ENCODE assay signal across 19 cellular contexts in genomic region chr6:38117281-38117680, GRCh38.
DNase-seq lines count a peak whose midpoint lies in the region; ATAC-seq, FAIRE-seq and TF ChIP-seq lines count a peak whose summit lies in the region.
"Had no signal": no experiment of that assay in that cellular context is flagged by ENCODE, and none has a peak within 500 bp of the region (broad histone marks: within the 10 kb centered on the region; RNA-seq: fewer than 3 reads in every experiment).

No MANE protein-coding gene starts in this region.

- H3K4me1 ChIP-seq in GM12878 (ENCODE audit: control insufficient read depth, insufficient read depth, low read length) (no peaks in the 10 kb centered on the region), endodermal cell (ENCODE audit: control insufficient read depth, insufficient read depth, low read length) (peaks cover 4% of the 10 kb centered on the region)

- peak; percentile 8 for DNase-seq in BJ (ENCODE audit: low read depth)
- DNase-seq in HS-5 (ENCODE audit: low read depth): peak; percentile 18
- no peak for DNase-seq in GM12878 (ENCODE audit: low read depth, low spot score)
- DNase-seq in glomerular visceral epithelial cell (ENCODE audit: extremely low spot score): peak; percentile 21
- no peak for DNase-seq in endodermal cell
- no peak for DNase-seq in NCI-H510A (lab: John Stamatoyannopoulos, UW)
- DNase-seq: activated CD4-positive, CD25-positive, alpha-beta regulatory T cell; activated gamma-delta T cell; DMS 273 treated with DMSO at 0.1 percent for 48 hours; Kasumi-1; NCI-H1436 treated with DMSO at 0.1 percent for 48 hours; NCI-H2227 treated with DMSO at 0.1 percent for 48 hours; NK-92 treated with Interleukin-12 subunit alpha and Interleukin-12 subunit beta, amount 100 ng/mL, for 24 hours; T-helper 1 cell had no signal

- H3K9ac ChIP-seq in GM12878 (ENCODE audit: control insufficient read depth, insufficient read depth, low read length) (no peak overlapping the region), endodermal cell (ENCODE audit: extremely low read depth, low read length, poor library complexity, severe bottlenecking) (no peak overlapping the region)
- H3K9ac ChIP-seq: parathyroid adenoma had no signal

- no peak for TF ChIP-seq CTCF in BJ (IDR thresholded peaks at IDR 0.05; ENCODE audit: insufficient read depth, low read depth, low read length)
- TF ChIP-seq CTCF in GM12878 (IDR thresholded peaks at IDR 0.05 in 2 of 3, conservative IDR thresholded peaks at IDR 0.05 in 1 of 3; ENCODE audit: control insufficient read depth in 2 of 3, extremely low read depth in 1 of 3, insufficient read depth in 1 of 3, low read depth in 3 of 3, low read length in 3 of 3): no peak
- no peak for TF ChIP-seq CTCF in endodermal cell (conservative IDR thresholded peaks at IDR 0.05)

- no peak for TF ChIP-seq POLR2A in GM12878 (IDR thresholded peaks at IDR 0.05; ENCODE audit: low read depth, low read length)

- intact Hi-C loops in GM12878 (cut with micrococcal nuclease; ENCODE audit: unreplicated experiment): no loop called here

- H3K4me1 Mint-ChIP-seq in endodermal cell: peaks cover 29% of the 10 kb centered on the region
- H3K4me1 Mint-ChIP-seq: B cell had no signal

- TF ChIP-seq EP300 in GM12878 (IDR thresholded peaks at IDR 0.05; ENCODE audit: borderline replicate concordance in 1 of 2, control insufficient read depth in 1 of 2, low read depth in 2 of 2, low read length in 2 of 2): no peak

- ATAC-seq in GM12878: no peak
- ATAC-seq in GM19023 (IDR thresholded peaks at IDR 0.05; ENCODE audit: unreplicated experiment): no peak
- no peak for ATAC-seq in GM21717 (IDR thresholded peaks at IDR 0.05; ENCODE audit: unreplicated experiment)
- ATAC-seq: left lobe of liver had no signal

- in situ Hi-C loops in GM12878 (cut with MboI): no loop called here

- 32% methylated on average over 1 of the region's 1 CpG for WGBS in GM12878 (ENCODE audit: insufficient coverage, insufficient replicate concordance, low lambda C conversion rate, missing lambda C conversion rate)
- whole genome bisulfite sequencing in endodermal cell (ENCODE audit: insufficient coverage in 1 of 2, insufficient read length in 1 of 2), 2 experiments: 80% methylated on average over 1 of the region's 1 CpG

- H3K9me3 ChIP-seq in GM12878 (replicated peaks; ENCODE audit: control insufficient read depth, insufficient read depth, low read length) (no peaks in the 10 kb centered on the region), endodermal cell (ENCODE audit: control insufficient read depth, low read length) (no peaks in the 10 kb centered on the region)

- H3K27ac ChIP-seq in GM12878 (ENCODE audit: control insufficient read depth, insufficient read depth): no peak overlapping the region
- no peak overlapping the region for H3K27ac ChIP-seq in endodermal cell (ENCODE audit: low read depth, low read length)
- H3K27ac ChIP-seq: parathyroid adenoma had no signal

- CTCF ChIA-PET in BJ (lab: Yijun Ruan, JAX) (interaction anchor here (1.1 kb wide), 1 partner anchor 9 kb away, joined by 3 read pairs; no protein-coding TSS in a partner anchor), GM12878 (lab: Yijun Ruan, JAX) (interaction anchor here (0.5 to 1.0 kb wide), 3 partner anchors 19 to 452 kb away, joined by 3 to 4 read pairs (median 3); no protein-coding TSS in a partner anchor)

- H3K36me3 ChIP-seq in BJ (ENCODE audit: control insufficient read depth, insufficient read depth, low read length) (peaks cover 4% of the 10 kb centered on the region), GM12878 (ENCODE audit: control insufficient read depth in 2 of 2, insufficient read depth in 2 of 2, low read length in 1 of 2) (peaks cover 0 to 14% of the 10 kb centered on the region in 2 experiments; a peak in 2 of 4 replicates), endodermal cell (ENCODE audit: control insufficient read depth, insufficient read depth, low read length) (peaks cover 34% of the 10 kb centered on the region)

- H3K4me3 ChIP-seq in BJ (ENCODE audit: low read depth, low read length): no peak overlapping the region
- H3K4me3 ChIP-seq in GM12878: no peak overlapping the region
- no peak overlapping the region for H3K4me3 ChIP-seq in endodermal cell (ENCODE audit: low read length)

- H3K36me3 Mint-ChIP-seq in endodermal cell (ENCODE audit: low read depth): peaks cover 20% of the 10 kb centered on the region

- H3K27ac Mint-ChIP-seq in endodermal cell: no peak overlapping the region
- H3K27ac Mint-ChIP-seq: B cell had no signal

- TF ChIP-seq RAD21 in GM12878 (IDR thresholded peaks at IDR 0.05; ENCODE audit: insufficient read depth, low read depth, low read length): no peak

- H3K4me3 Mint-ChIP-seq in endodermal cell: no peak overlapping the region
- H3K4me3 Mint-ChIP-seq: B cell had no signal

- H3K27me3 ChIP-seq in BJ (ENCODE audit: control insufficient read depth, insufficient read depth, low read length) (no peaks in the 10 kb centered on the region), GM12878 (replicated peaks in 1 of 2; ENCODE audit: control insufficient read depth in 2 of 2, insufficient read depth in 2 of 2, low read length in 1 of 2) (no peaks in the 10 kb centered on the region), endodermal cell (ENCODE audit: control insufficient read depth, insufficient read depth, low read length, poor library complexity, severe bottlenecking) (no peaks in the 10 kb centered on the region)

- no peaks in the 10 kb centered on the region for H3K9me3 Mint-ChIP-seq in endodermal cell

- SMC1A ChIA-PET in GM12878 (lab: Charles Lee; ENCODE audit: uncharacterized antibody, unreplicated experiment): interaction anchor here (0.6 to 2.3 kb wide), 3 partner anchors 10 to 740 kb away, joined by 3 to 7 read pairs (median 4); no protein-coding TSS in a partner anchor

- H3K79me2 ChIP-seq in GM12878 (ENCODE audit: control insufficient read depth, insufficient read depth, low read length): no peaks in the 10 kb centered on the region

- TSS peak; percentile 48 for BruUV-seq in GM12878 (replicated peaks; lab: Mats Ljungman, UMichigan)

- RAD21 ChIA-PET in GM12878 (lab: Charles Lee; ENCODE audit: unreplicated experiment): interaction anchor here (0.6 to 0.7 kb wide), 2 partner anchors 85 to 145 kb away, joined by 3 to 4 read pairs; no protein-coding TSS in a partner anchor

- no peak overlapping the region for H2AFZ ChIP-seq in GM12878 (ENCODE audit: control insufficient read depth, low read depth, low read length)
- H2AFZ ChIP-seq: parathyroid adenoma had no signal

- no peaks in the 10 kb centered on the region for H4K20me1 ChIP-seq in GM12878 (ENCODE audit: control insufficient read depth, insufficient read depth)

- POLR2A ChIA-PET in BJ (lab: Charles Lee) (interaction anchor here (0.5 kb wide), 1 partner anchor 13 kb away, joined by 7 read pairs; no protein-coding TSS in a partner anchor), GM12878 (lab: Charles Lee) (interaction anchor here (0.6 to 0.7 kb wide), 5 partner anchors 32 to 1444 kb away, joined by 3 to 6 read pairs (median 5); no protein-coding TSS in a partner anchor)

- FAIRE-seq in GM12878 (lab: Jason Lieb, UNC): no peak

- H3K27me3 Mint-ChIP-seq in endodermal cell (ENCODE audit: insufficient read depth): no peaks in the 10 kb centered on the region
- H3K27me3 Mint-ChIP-seq: B cell had no signal

- H3K4me2 ChIP-seq in GM12878 (ENCODE audit: control insufficient read depth, insufficient read depth): no peak overlapping the region

TF ChIP-seq in GM12878, 131 proteins besides CTCF, POLR2A, EP300 and RAD21 (continues in another document):
- TF ChIP-seq HDAC6 (IDR thresholded peaks at IDR 0.05; ENCODE audit: unreplicated experiment) (no peak), ESRRA (IDR thresholded peaks at IDR 0.05; ENCODE audit: low read length) (no peak), HDGF (IDR thresholded peaks at IDR 0.05) (no peak), CEBPB (IDR thresholded peaks at IDR 0.05; ENCODE audit: borderline replicate concordance in 1 of 2, low read depth in 2 of 2, low read length in 2 of 2) (no peak), IRF5 (IDR thresholded peaks at IDR 0.05; ENCODE audit: borderline replicate concordance) (no peak), E4F1 (IDR thresholded peaks at IDR 0.05; ENCODE audit: borderline replicate concordance, partially characterized antibody) (no peak), SP1 (IDR thresholded peaks at IDR 0.05; ENCODE audit: low read depth, low read length) (no peak), BACH1 (IDR thresholded peaks at IDR 0.05; ENCODE audit: borderline replicate concordance) (no peak)

Comparison
In these comparisons a context has a peak if more than half of its experiments do, and no peak if none do; other contexts are left out.
1. DNase-seq: peak in BJ (single experiment), HS-5 (single experiment) and glomerular visceral epithelial cell (single experiment); none in GM12878 (single experiment), endodermal cell (single experiment) and NCI-H510A (single experiment).